In the genomic region with DNA sequence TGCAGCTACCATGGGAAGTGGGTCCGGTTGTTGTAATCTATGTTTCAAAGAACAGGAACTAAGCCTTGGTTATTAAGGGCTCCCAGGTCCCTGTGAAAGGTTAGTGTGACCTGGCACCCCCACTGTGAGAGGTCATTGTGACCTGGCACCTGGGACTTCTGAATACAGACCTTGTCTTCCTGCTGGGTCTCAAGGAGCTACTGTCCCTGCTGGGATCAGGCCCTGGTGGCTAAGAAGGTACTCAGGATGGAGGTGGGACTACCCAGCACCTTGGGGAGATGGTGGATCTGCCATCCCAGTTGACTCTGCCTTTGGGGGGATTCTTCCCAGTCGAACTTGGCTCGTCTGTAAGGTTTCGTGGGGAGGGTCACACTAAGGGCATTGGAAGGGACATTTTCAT, we compare ENCODE assay signal across 27 cellular contexts. TPM values are rescaled to one million over a fixed set of nuclear protein-coding genes. Genes with fewer than 3 reads are reported as not detected.
"Had no signal": no experiment of that assay in that cellular context is flagged by ENCODE, and none has a peak within 500 bp of the region (broad histone marks: within the 10 kb centered on the region; RNA-seq: fewer than 3 reads in every experiment).

No MANE protein-coding gene starts in this region.

- H3K36me3 ChIP-seq: brain microvascular endothelial cell, cardiac muscle cell had no signal

- H3K36me3 Mint-ChIP-seq: activated CD4-positive, alpha-beta memory T cell treated with anti-CD3 and anti-CD28 coated beads for 36 hours; activated naive CD4-positive, alpha-beta T cell treated with anti-CD3 and anti-CD28 coated beads, Interleukin-2, amount 10 ng/mL, durations not matched to agents 7 days and 5 days; activated naive CD8-positive, alpha-beta T cell treated with anti-CD3 and anti-CD28 coated beads for 36 hours; T-cell had no signal

- H3K27me3 ChIP-seq: brain microvascular endothelial cell, cardiac muscle cell had no signal

- DNase-seq: activated CD4-positive, alpha-beta memory T cell treated with anti-CD3 and anti-CD28 coated beads for 36 hours; activated CD4-positive, alpha-beta T cell treated with anti-CD3 and anti-CD28 coated beads, Interleukin-2, amount 10 ng/mL, durations not matched to agents 7 days and 5 days; activated CD4-positive, CD25-positive, alpha-beta regulatory T cell; activated CD8-positive, alpha-beta memory T cell treated with anti-CD3 and anti-CD28 coated beads for 24 hours; activated gamma-delta T cell treated with Interleukin-2 at 50 U/mL for 16 hours; activated naive CD4-positive, alpha-beta T cell treated with anti-CD3 and anti-CD28 coated beads, Interleukin-2, amount 10 ng/mL, durations not matched to agents 7 days and 5 days; activated naive CD8-positive, alpha-beta T cell treated with anti-CD3 and anti-CD28 coated beads for 36 hours; activated T-cell treated with anti-CD3 and anti-CD28 coated beads, Interleukin-2, amount 50 U/mL, for 72 hours; brain microvascular endothelial cell; cerebellar nuclear complex; MM.1S; NCI-H1105; NCI-H1436; NCI-H1694 treated with DMSO at 0.1 percent for 48 hours; NCI-H2029 treated with DMSO at 0.1 percent for 48 hours; NCI-H345; NCI-H510A; NCI-H526 treated with DMSO at 0.1 percent for 48 hours; NCI-H82; RPMI8226; T-cell; T-helper 2 cell; T1000 had no signal

- ATAC-seq: activated T-cell treated with anti-CD3 and anti-CD28 coated beads, Interleukin-2, amount 50 U/mL, for 72 hours; T-cell had no signal

- H3K4me1 Mint-ChIP-seq: activated CD4-positive, alpha-beta T cell treated with anti-CD3 and anti-CD28 coated beads, Interleukin-2, amount 10 ng/mL, durations not matched to agents 7 days and 5 days; activated naive CD4-positive, alpha-beta T cell treated with anti-CD3 and anti-CD28 coated beads, Interleukin-2, amount 10 ng/mL, durations not matched to agents 7 days and 5 days; activated naive CD8-positive, alpha-beta T cell treated with anti-CD3 and anti-CD28 coated beads for 36 hours; T-cell had no signal

- H3K27me3 Mint-ChIP-seq: activated naive CD8-positive, alpha-beta T cell treated with anti-CD3 and anti-CD28 coated beads for 36 hours had no signal

- H3K4me3 Mint-ChIP-seq: activated CD4-positive, alpha-beta memory T cell treated with anti-CD3 and anti-CD28 coated beads for 36 hours; activated CD4-positive, alpha-beta T cell treated with anti-CD3 and anti-CD28 coated beads, Interleukin-2, amount 10 ng/mL, durations not matched to agents 7 days and 5 days; activated naive CD4-positive, alpha-beta T cell treated with anti-CD3 and anti-CD28 coated beads, Interleukin-2, amount 10 ng/mL, durations not matched to agents 7 days and 5 days; activated naive CD8-positive, alpha-beta T cell treated with anti-CD3 and anti-CD28 coated beads for 36 hours; activated T-cell treated with anti-CD3 and anti-CD28 coated beads, Interleukin-2, amount 50 U/mL, for 72 hours; T-cell had no signal

- H3K27ac Mint-ChIP-seq: activated CD4-positive, alpha-beta memory T cell treated with anti-CD3 and anti-CD28 coated beads for 36 hours; activated CD4-positive, alpha-beta T cell treated with anti-CD3 and anti-CD28 coated beads, Interleukin-2, amount 10 ng/mL, durations not matched to agents 7 days and 5 days; activated naive CD4-positive, alpha-beta T cell treated with anti-CD3 and anti-CD28 coated beads, Interleukin-2, amount 10 ng/mL, durations not matched to agents 7 days and 5 days; activated naive CD8-positive, alpha-beta T cell treated with anti-CD3 and anti-CD28 coated beads for 36 hours; activated T-cell treated with anti-CD3 and anti-CD28 coated beads, Interleukin-2, amount 50 U/mL, for 72 hours; activated T-helper 2 cell treated with anti-CD3 and anti-CD28 coated beads, Interferon-gamma antibody, Interleukin-2, Interleukin-4, amounts not matched to agents 10 μg/mL and 5 μg/mL and 100 μg/mL, durations not matched to agents 14 hours and 24 hours and 36 hours; T-cell had no signal

- H3K9me3 Mint-ChIP-seq: activated naive CD4-positive, alpha-beta T cell treated with anti-CD3 and anti-CD28 coated beads, Interleukin-2, amount 10 ng/mL, durations not matched to agents 7 days and 5 days had no signal

- H3K27ac ChIP-seq: brain microvascular endothelial cell, cardiac muscle cell had no signal

- H3K4me3 ChIP-seq: cardiac muscle cell had no signal

RNA-seq across cellular contexts. Expression of gene SLCO2A1, which starts 10.3 kb away (rescaled TPM):
- total RNA-seq: activated CD4-positive, alpha-beta memory T cell treated with anti-CD3 and anti-CD28 coated beads for 36 hours; activated CD4-positive, alpha-beta T cell treated with anti-CD3 and anti-CD28 coated beads, Interleukin-2, amount 10 ng/mL, durations not matched to agents 7 days and 5 days; activated T-helper 2 cell treated with anti-CD3 and anti-CD28 coated beads, Interferon-gamma antibody, Interleukin-2, Interleukin-4, amounts not matched to agents 10 μg/mL and 5 μg/mL and 100 μg/mL, durations not matched to agents 14 hours and 24 hours and 36 hours; OCI-LY7; SK-MEL-5 had no signal
